In the genomic region with DNA sequence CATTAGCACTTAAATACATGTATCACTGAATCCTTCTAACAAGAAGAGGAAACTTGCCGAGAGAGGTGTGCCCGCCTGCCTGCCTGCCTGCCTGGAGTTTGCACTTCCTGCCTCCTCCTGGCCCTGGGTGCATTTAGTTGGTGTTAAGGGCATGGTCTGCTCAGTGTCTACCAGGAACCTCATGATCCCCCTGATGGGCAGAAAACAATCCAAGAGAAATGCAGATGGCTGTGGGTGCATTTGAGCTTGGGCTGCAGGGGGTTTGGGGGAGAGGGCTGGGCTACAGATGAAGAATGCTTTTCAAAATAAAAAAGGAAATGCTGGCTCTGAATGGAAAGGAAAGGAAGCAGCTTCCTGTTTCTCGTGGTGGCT, we compare ENCODE assay signal across 1 cellular context.
TF ChIP-seq lines count a peak whose summit lies in the region.

No MANE protein-coding gene starts in this region.

TF ChIP-seq in K562, 482 proteins besides CTCF, POLR2A, EP300 and RAD21 (continued from another document):
- TF ChIP-seq, protein P1, sequence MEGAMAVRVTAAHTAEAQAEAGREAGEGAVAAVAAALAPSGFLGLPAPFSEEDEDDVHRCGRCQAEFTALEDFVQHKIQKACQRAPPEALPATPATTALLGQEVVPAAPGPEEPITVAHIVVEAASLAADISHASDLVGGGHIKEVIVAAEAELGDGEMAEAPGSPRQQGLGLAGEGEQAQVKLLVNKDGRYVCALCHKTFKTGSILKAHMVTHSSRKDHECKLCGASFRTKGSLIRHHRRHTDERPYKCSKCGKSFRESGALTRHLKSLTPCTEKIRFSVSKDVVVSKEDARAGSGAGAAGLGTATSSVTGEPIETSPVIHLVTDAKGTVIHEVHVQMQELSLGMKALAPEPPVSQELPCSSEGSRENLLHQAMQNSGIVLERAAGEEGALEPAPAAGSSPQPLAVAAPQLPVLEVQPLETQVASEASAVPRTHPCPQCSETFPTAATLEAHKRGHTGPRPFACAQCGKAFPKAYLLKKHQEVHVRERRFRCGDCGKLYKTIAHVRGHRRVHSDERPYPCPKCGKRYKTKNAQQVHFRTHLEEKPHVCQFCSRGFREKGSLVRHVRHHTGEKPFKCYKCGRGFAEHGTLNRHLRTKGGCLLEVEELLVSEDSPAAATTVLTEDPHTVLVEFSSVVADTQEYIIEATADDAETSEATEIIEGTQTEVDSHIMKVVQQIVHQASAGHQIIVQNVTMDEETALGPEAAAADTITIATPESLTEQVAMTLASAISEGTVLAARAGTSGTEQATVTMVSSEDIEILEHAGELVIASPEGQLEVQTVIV (CRISPR knock-in tag; IDR thresholded peaks at IDR 0.05; ENCODE audit: borderline replicate concordance) = no peak
- TF ChIP-seq NCOA2 (IDR thresholded peaks at IDR 0.05; ENCODE audit: partially characterized antibody in 2 of 2) (no peak), POLR2H (tag; IDR thresholded peaks at IDR 0.05; ENCODE audit: low read depth) (no peak), ARHGAP35 (IDR thresholded peaks at IDR 0.05; ENCODE audit: partially characterized antibody) (no peak), ZFP30 (CRISPR knock-in tag; IDR thresholded peaks at IDR 0.05; ENCODE audit: borderline replicate concordance) (no peak), NCOA6 (IDR thresholded peaks at IDR 0.05) (no peak), KAT7 (CRISPR knock-in tag; IDR thresholded peaks at IDR 0.05; ENCODE audit: borderline replicate concordance) (no peak), TAL1 (IDR thresholded peaks at IDR 0.05) (no peak), RBBP5 (IDR thresholded peaks at IDR 0.05; ENCODE audit: borderline replicate concordance, insufficient read depth, low read length, poor library complexity, severe bottlenecking) (peak; percentile 37), NRF1 (conservative IDR thresholded peaks at IDR 0.05 in 1 of 2, IDR thresholded peaks at IDR 0.05 in 1 of 2) (no peak), PCBP2 (IDR thresholded peaks at IDR 0.05; ENCODE audit: low read depth, low read length, poor library complexity, severe bottlenecking) (no peak), TSHZ1 (CRISPR knock-in tag; IDR thresholded peaks at IDR 0.05) (no peak), KLF1 (tag; IDR thresholded peaks at IDR 0.05) (no peak), SPI1 (IDR thresholded peaks at IDR 0.05; ENCODE audit: borderline replicate concordance, low read depth, low read length) (0 out of 2 replicates have a peak, but pooled peaks have one; percentile 46), ZBTB34 (CRISPR knock-in tag; IDR thresholded peaks at IDR 0.05) (no peak), NCOR1 (IDR thresholded peaks at IDR 0.05) (no peak), MAFK (IDR thresholded peaks at IDR 0.05; ENCODE audit: low read length) (no peak), ZC3H11A (IDR thresholded peaks at IDR 0.05; ENCODE audit: low read depth, low read length) (no peak)
- TF ChIP-seq, protein P2, sequence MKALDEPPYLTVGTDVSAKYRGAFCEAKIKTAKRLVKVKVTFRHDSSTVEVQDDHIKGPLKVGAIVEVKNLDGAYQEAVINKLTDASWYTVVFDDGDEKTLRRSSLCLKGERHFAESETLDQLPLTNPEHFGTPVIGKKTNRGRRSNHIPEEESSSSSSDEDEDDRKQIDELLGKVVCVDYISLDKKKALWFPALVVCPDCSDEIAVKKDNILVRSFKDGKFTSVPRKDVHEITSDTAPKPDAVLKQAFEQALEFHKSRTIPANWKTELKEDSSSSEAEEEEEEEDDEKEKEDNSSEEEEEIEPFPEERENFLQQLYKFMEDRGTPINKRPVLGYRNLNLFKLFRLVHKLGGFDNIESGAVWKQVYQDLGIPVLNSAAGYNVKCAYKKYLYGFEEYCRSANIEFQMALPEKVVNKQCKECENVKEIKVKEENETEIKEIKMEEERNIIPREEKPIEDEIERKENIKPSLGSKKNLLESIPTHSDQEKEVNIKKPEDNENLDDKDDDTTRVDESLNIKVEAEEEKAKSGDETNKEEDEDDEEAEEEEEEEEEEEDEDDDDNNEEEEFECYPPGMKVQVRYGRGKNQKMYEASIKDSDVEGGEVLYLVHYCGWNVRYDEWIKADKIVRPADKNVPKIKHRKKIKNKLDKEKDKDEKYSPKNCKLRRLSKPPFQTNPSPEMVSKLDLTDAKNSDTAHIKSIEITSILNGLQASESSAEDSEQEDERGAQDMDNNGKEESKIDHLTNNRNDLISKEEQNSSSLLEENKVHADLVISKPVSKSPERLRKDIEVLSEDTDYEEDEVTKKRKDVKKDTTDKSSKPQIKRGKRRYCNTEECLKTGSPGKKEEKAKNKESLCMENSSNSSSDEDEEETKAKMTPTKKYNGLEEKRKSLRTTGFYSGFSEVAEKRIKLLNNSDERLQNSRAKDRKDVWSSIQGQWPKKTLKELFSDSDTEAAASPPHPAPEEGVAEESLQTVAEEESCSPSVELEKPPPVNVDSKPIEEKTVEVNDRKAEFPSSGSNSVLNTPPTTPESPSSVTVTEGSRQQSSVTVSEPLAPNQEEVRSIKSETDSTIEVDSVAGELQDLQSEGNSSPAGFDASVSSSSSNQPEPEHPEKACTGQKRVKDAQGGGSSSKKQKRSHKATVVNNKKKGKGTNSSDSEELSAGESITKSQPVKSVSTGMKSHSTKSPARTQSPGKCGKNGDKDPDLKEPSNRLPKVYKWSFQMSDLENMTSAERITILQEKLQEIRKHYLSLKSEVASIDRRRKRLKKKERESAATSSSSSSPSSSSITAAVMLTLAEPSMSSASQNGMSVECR (CRISPR knock-in tag; IDR thresholded peaks at IDR 0.05) = no peak
- TF ChIP-seq, protein P3, sequence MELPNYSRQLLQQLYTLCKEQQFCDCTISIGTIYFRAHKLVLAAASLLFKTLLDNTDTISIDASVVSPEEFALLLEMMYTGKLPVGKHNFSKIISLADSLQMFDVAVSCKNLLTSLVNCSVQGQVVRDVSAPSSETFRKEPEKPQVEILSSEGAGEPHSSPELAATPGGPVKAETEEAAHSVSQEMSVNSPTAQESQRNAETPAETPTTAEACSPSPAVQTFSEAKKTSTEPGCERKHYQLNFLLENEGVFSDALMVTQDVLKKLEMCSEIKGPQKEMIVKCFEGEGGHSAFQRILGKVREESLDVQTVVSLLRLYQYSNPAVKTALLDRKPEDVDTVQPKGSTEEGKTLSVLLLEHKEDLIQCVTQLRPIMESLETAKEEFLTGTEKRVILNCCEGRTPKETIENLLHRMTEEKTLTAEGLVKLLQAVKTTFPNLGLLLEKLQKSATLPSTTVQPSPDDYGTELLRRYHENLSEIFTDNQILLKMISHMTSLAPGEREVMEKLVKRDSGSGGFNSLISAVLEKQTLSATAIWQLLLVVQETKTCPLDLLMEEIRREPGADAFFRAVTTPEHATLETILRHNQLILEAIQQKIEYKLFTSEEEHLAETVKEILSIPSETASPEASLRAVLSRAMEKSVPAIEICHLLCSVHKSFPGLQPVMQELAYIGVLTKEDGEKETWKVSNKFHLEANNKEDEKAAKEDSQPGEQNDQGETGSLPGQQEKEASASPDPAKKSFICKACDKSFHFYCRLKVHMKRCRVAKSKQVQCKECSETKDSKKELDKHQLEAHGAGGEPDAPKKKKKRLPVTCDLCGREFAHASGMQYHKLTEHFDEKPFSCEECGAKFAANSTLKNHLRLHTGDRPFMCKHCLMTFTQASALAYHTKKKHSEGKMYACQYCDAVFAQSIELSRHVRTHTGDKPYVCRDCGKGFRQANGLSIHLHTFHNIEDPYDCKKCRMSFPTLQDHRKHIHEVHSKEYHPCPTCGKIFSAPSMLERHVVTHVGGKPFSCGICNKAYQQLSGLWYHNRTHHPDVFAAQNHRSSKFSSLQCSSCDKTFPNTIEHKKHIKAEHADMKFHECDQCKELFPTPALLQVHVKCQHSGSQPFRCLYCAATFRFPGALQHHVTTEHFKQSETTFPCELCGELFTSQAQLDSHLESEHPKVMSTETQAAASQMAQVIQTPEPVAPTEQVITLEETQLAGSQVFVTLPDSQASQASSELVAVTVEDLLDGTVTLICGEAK (IDR thresholded peaks at IDR 0.05) = peak; percentile 6; the same call in 1 of the 2 replicates
- TF ChIP-seq, protein P3 (CRISPR knock-in tag; IDR thresholded peaks at IDR 0.05) = no peak
